Comparison of ENCODE assay signal across 11 cellular contexts in the genomic region with DNA sequence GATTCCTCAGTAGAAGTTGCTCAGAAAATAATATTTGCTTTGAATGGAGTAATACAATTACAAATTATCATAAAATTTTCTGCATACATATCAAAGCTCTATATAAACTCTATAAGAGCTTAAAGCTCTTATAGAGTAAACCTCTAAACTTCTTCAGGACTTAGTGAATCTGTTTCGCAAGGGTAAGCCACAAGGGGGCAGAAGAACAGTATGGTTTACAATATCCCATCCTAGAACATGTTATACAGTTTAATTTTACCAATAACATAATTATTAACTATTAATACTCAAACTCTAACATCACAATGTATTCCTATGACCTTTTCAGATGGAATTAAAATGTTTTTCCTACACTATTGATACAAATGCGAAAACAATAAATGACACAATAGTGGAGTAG. TPM values are rescaled to one million over a fixed set of nuclear protein-coding genes. Genes with fewer than 3 reads are reported as not detected.
DNase-seq lines count a peak whose midpoint lies in the region; ATAC-seq and TF ChIP-seq lines count a peak whose summit lies in the region.
"Had no signal": no experiment of that assay in that cellular context is flagged by ENCODE, and none has a peak within 500 bp of the region (broad histone marks: within the 10 kb centered on the region; RNA-seq: fewer than 3 reads in every experiment).

No MANE protein-coding gene starts in this region.

- H3K27me3 Mint-ChIP-seq in activated naive CD4-positive, alpha-beta T cell treated with anti-CD3 and anti-CD28 coated beads for 36 hours (ENCODE audit: low read depth) = no peaks in the 10 kb centered on the region
- H3K27me3 Mint-ChIP-seq in activated naive CD4-positive, alpha-beta T cell treated with anti-CD3 and anti-CD28 coated beads, Interleukin-2, amount 10 ng/mL, durations not matched to agents 7 days and 5 days = no peaks in the 10 kb centered on the region
- no peaks in the 10 kb centered on the region for H3K27me3 Mint-ChIP-seq in natural killer cell (ENCODE audit: low read depth in 2 of 2)
- H3K27me3 Mint-ChIP-seq: IgD-negative memory B cell had no signal

- H3K27me3 ChIP-seq in brain microvascular endothelial cell (replicated peaks) (no peaks in the 10 kb centered on the region), testis (no peaks in the 10 kb centered on the region)
- H3K27me3 ChIP-seq: ovary had no signal

- no peak overlapping the region for H3K27ac Mint-ChIP-seq in activated naive CD4-positive, alpha-beta T cell treated with anti-CD3 and anti-CD28 coated beads for 36 hours
- no peak overlapping the region for H3K27ac Mint-ChIP-seq in activated naive CD4-positive, alpha-beta T cell treated with anti-CD3 and anti-CD28 coated beads, Interleukin-2, amount 10 ng/mL, durations not matched to agents 7 days and 5 days
- no peak overlapping the region for H3K27ac Mint-ChIP-seq in natural killer cell
- H3K27ac Mint-ChIP-seq: IgD-negative memory B cell had no signal

- H3K9me3 Mint-ChIP-seq in activated naive CD4-positive, alpha-beta T cell treated with anti-CD3 and anti-CD28 coated beads for 36 hours = peaks cover 2% of the 10 kb centered on the region
- no peaks in the 10 kb centered on the region for H3K9me3 Mint-ChIP-seq in activated naive CD4-positive, alpha-beta T cell treated with anti-CD3 and anti-CD28 coated beads, Interleukin-2, amount 10 ng/mL, durations not matched to agents 7 days and 5 days
- H3K9me3 Mint-ChIP-seq in natural killer cell = no peaks in the 10 kb centered on the region

- DNase-seq in activated naive CD4-positive, alpha-beta T cell treated with anti-CD3 and anti-CD28 coated beads for 36 hours = peak; percentile 7
- DNase-seq in activated naive CD4-positive, alpha-beta T cell treated with anti-CD3 and anti-CD28 coated beads, Interleukin-2, amount 10 ng/mL, durations not matched to agents 7 days and 5 days = no peak
- DNase-seq in KBM-7 (peak; percentile 11), brain microvascular endothelial cell (peak; percentile 2), testis (peak; percentile 28), natural killer cell (no peak)
- DNase-seq in activated CD4-positive, alpha-beta T cell treated with anti-CD3 and anti-CD28 coated beads for 4 hours = no peak
- DNase-seq: amniotic stem cell, ovary had no signal

- intact Hi-C loops in activated naive CD4-positive, alpha-beta T cell treated with anti-CD3 and anti-CD28 coated beads for 36 hours (cut with micrococcal nuclease) = no loop called here
- intact Hi-C loops in testis (cut with DNase I; ENCODE audit: low total_unique reads) (no loop called here), natural killer cell (cut with micrococcal nuclease) (no loop called here)

- H3K36me3 Mint-ChIP-seq in activated naive CD4-positive, alpha-beta T cell treated with anti-CD3 and anti-CD28 coated beads for 36 hours (ENCODE audit: low read depth) = no peaks in the 10 kb centered on the region
- H3K36me3 Mint-ChIP-seq in activated naive CD4-positive, alpha-beta T cell treated with anti-CD3 and anti-CD28 coated beads, Interleukin-2, amount 10 ng/mL, durations not matched to agents 7 days and 5 days = no peaks in the 10 kb centered on the region
- H3K36me3 Mint-ChIP-seq in natural killer cell = no peaks in the 10 kb centered on the region
- H3K36me3 Mint-ChIP-seq: IgD-negative memory B cell had no signal

- 66 to 77% methylated on average over 2 of the region's 2 CpGs for WGBS in testis, 2 donors

- H3K9me3 ChIP-seq in testis = no peaks in the 10 kb centered on the region
- H3K9me3 ChIP-seq: ovary had no signal

- no peak for TF ChIP-seq POLR2A in testis (IDR thresholded peaks at IDR 0.05)

- ATAC-seq in natural killer cell (no peak), HG03457 (IDR thresholded peaks at IDR 0.05; ENCODE audit: unreplicated experiment) (no peak)

- H3K36me3 ChIP-seq in brain microvascular endothelial cell (replicated peaks) (no peaks in the 10 kb centered on the region), testis (ENCODE audit: low read depth, missing control alignments) (no peaks in the 10 kb centered on the region)
- H3K36me3 ChIP-seq: ovary had no signal

- no peaks in the 10 kb centered on the region for H3K4me1 ChIP-seq in testis

- H3K4me3 ChIP-seq in brain microvascular endothelial cell (ENCODE audit: low read depth, low read length) (no peak overlapping the region), testis (no peak overlapping the region)
- H3K4me3 ChIP-seq: ovary had no signal

- H3K4me1 Mint-ChIP-seq in activated naive CD4-positive, alpha-beta T cell treated with anti-CD3 and anti-CD28 coated beads for 36 hours (ENCODE audit: low read depth) = no peaks in the 10 kb centered on the region
- H3K4me1 Mint-ChIP-seq in activated naive CD4-positive, alpha-beta T cell treated with anti-CD3 and anti-CD28 coated beads, Interleukin-2, amount 10 ng/mL, durations not matched to agents 7 days and 5 days = no peaks in the 10 kb centered on the region
- no peaks in the 10 kb centered on the region for H3K4me1 Mint-ChIP-seq in natural killer cell
- H3K4me1 Mint-ChIP-seq: IgD-negative memory B cell had no signal

- TF ChIP-seq CTCF in brain microvascular endothelial cell (IDR thresholded peaks at IDR 0.05; ENCODE audit: low read depth, low read length, missing control alignments) (peak; percentile 19), testis (IDR thresholded peaks at IDR 0.05) (peak in 1 of 3 experiments; percentile 16), natural killer cell (IDR thresholded peaks at IDR 0.05) (no peak)

- H3K4me3 Mint-ChIP-seq in activated naive CD4-positive, alpha-beta T cell treated with anti-CD3 and anti-CD28 coated beads for 36 hours = no peak overlapping the region
- H3K4me3 Mint-ChIP-seq in activated naive CD4-positive, alpha-beta T cell treated with anti-CD3 and anti-CD28 coated beads, Interleukin-2, amount 10 ng/mL, durations not matched to agents 7 days and 5 days = no peak overlapping the region
- no peak overlapping the region for H3K4me3 Mint-ChIP-seq in natural killer cell
- H3K4me3 Mint-ChIP-seq: IgD-negative memory B cell had no signal

- CTCF ChIA-PET in activated naive CD4-positive, alpha-beta T cell treated with anti-CD3 and anti-CD28 coated beads for 36 hours (lab: Charles Lee) = no interaction called here
- CTCF ChIA-PET in activated naive CD4-positive, alpha-beta T cell treated with anti-CD3 and anti-CD28 coated beads, Interleukin-2, amount 10 ng/mL, durations not matched to agents 7 days and 5 days (lab: Charles Lee) = no interaction called here

- in situ Hi-C loops in KBM-7 (cut with MboI; ENCODE audit: low pct_unique_long_range_greater_than_20kb, low sequenced_read_pairs) (no loop called here), brain microvascular endothelial cell (cut with HindIII; ENCODE audit: low pct_ligation_motif_present, low sequenced_read_pairs) (no loop called here)

- H3K27ac ChIP-seq in brain microvascular endothelial cell = no peak overlapping the region
- H3K27ac ChIP-seq in testis = no peak overlapping the region
- H3K27ac ChIP-seq: ovary had no signal

RNA-seq across cellular contexts. Expression of a gene that starts 33.8 kb away (rescaled TPM):
- not detected for total RNA-seq in activated naive CD4-positive, alpha-beta T cell treated with anti-CD3 and anti-CD28 coated beads for 36 hours
- under 1 TPM in 1 of 2 donors, not detected in 1; 0.39 TPM for total RNA-seq in testis
- 0.42 TPM for polyA plus RNA-seq in testis (ENCODE audit: insufficient read depth, low read depth, low replicate concordance)
- not detected for total RNA-seq in natural killer cell
- total RNA-seq: ovary had no signal
- polyA plus RNA-seq: IgD-negative memory B cell, ovary had no signal

Comparison
In these comparisons a context has a peak if more than half of its experiments do, and no peak if none do; other contexts are left out.
1. DNase-seq: peak in activated naive CD4-positive, alpha-beta T cell treated with anti-CD3 and anti-CD28 coated beads for 36 hours (single experiment), KBM-7 (single experiment), brain microvascular endothelial cell (single experiment) and testis (single experiment); none in activated naive CD4-positive, alpha-beta T cell treated with anti-CD3 and anti-CD28 coated beads, Interleukin-2, amount 10 ng/mL, durations not matched to agents 7 days and 5 days (single experiment), natural killer cell (single experiment) and activated CD4-positive, alpha-beta T cell treated with anti-CD3 and anti-CD28 coated beads for 4 hours (0 of 2).